32 cellular contexts compared by ENCODE assay signal in genomic region chr19:38457690-38458405, GRCh38. TPM values are rescaled to one million over a fixed set of nuclear protein-coding genes. Genes with fewer than 3 reads are reported as not detected.
"Had no signal": no experiment of that assay in that cellular context is flagged by ENCODE, and none has a peak within 500 bp of the region (broad histone marks: within the 10 kb centered on the region; RNA-seq: fewer than 3 reads in every experiment).

No MANE protein-coding gene starts in this region.

- H3K27ac ChIP-seq: left lung, lower lobe of right lung, neural progenitor cell, neutrophil, parathyroid adenoma, right atrium auricular region, right lobe of liver, skin epidermis, tibial nerve, vagina had no signal

- H3K36me3 ChIP-seq: left lung, lower lobe of right lung, neural progenitor cell, neutrophil, right atrium auricular region, right lobe of liver, tibial nerve, vagina had no signal

- H3K4me3 Mint-ChIP-seq: immature natural killer cell; naive B cell; natural killer cell; nephron progenitor cell; neural progenitor cell; stimulated activated effector memory CD8-positive, alpha-beta T cell treated with anti-CD3 and anti-CD28 coated beads, Interleukin-12 subunit alpha, Interleukin-12 subunit beta, amount 100 ng/mL, for 72 hours; stimulated activated naive CD8-positive, alpha-beta T cell treated with anti-CD3 and anti-CD28 coated beads, Interleukin-15, amount 100 ng/mL, for 72 hours; type B pancreatic cell had no signal

- H3K9me3 Mint-ChIP-seq: immature natural killer cell; natural killer cell; nephron progenitor cell; stimulated activated effector memory CD8-positive, alpha-beta T cell treated with anti-CD3 and anti-CD28 coated beads, Interleukin-12 subunit alpha, Interleukin-12 subunit beta, amount 100 ng/mL, for 72 hours; stimulated activated naive CD8-positive, alpha-beta T cell treated with anti-CD3 and anti-CD28 coated beads, Interleukin-15, amount 100 ng/mL, for 72 hours; type B pancreatic cell had no signal

- ATAC-seq: left colon; left lung; lower lobe of right lung; natural killer cell; right lobe of liver; stimulated activated effector memory CD8-positive, alpha-beta T cell treated with anti-CD3 and anti-CD28 coated beads, Interleukin-12 subunit alpha, Interleukin-12 subunit beta, amount 100 ng/mL, for 72 hours; stimulated activated naive CD8-positive, alpha-beta T cell treated with anti-CD3 and anti-CD28 coated beads, Interleukin-15, amount 100 ng/mL, for 72 hours had no signal

- H3K4me3 ChIP-seq: left lung, lower lobe of right lung, neural progenitor cell, right atrium auricular region, right lobe of liver, skin epidermis, tibial nerve, vagina had no signal

- H3K4me1 ChIP-seq: left lung, lower lobe of right lung, neural progenitor cell, parathyroid adenoma, right atrium auricular region, right lobe of liver, tibial nerve, vagina had no signal

- H3K9me3 ChIP-seq: left lung, lower lobe of right lung, neutrophil, right atrium auricular region, right lobe of liver, tibial nerve, vagina had no signal

- H3K27me3 ChIP-seq: neural progenitor cell, neutrophil, right atrium auricular region, right lobe of liver, tibial nerve, vagina had no signal

- H3K4me1 Mint-ChIP-seq: immature natural killer cell, neural progenitor cell had no signal

- H3K27ac Mint-ChIP-seq: naive B cell; natural killer cell; nephron progenitor cell; neural progenitor cell; stimulated activated effector memory CD8-positive, alpha-beta T cell treated with anti-CD3 and anti-CD28 coated beads, Interleukin-12 subunit alpha, Interleukin-12 subunit beta, amount 100 ng/mL, for 72 hours; type B pancreatic cell had no signal

- H3K27me3 Mint-ChIP-seq: stimulated activated naive CD8-positive, alpha-beta T cell treated with anti-CD3 and anti-CD28 coated beads, Interleukin-15, amount 100 ng/mL, for 72 hours had no signal

- DNase-seq: hypothalamus; immature natural killer cell; kidney; left colon; left lung; lower lobe of right lung; mammary epithelial cell; mesenchymal stem cell; naive B cell; natural killer cell; nephron progenitor cell; occipital lobe; right lobe of liver; stimulated activated CD4-positive, alpha-beta T cell treated with anti-CD3 and anti-CD28 coated beads, Interleukin-12 subunit alpha, Interleukin-12 subunit beta, amount 100 ng/mL, for 4 hours; stimulated activated CD4-positive, alpha-beta T cell treated with anti-CD3 and anti-CD28 coated beads, Interleukin-15, amount 100 ng/mL, for 24 hours; stimulated activated CD4-positive, alpha-beta T cell treated with anti-CD3 and anti-CD28 coated beads, Interleukin-2, amount 100 ng/mL, for 24 hours; stimulated activated CD4-positive, alpha-beta T cell treated with anti-CD3 and anti-CD28 coated beads, Interleukin-4, amount 100 ng/mL, for 24 hours; stimulated activated naive CD4-positive, alpha-beta T cell treated with Interleukin-2 at 50 U/mL for 16 hours; stimulated activated naive CD8-positive, alpha-beta T cell treated with anti-CD3 and anti-CD28 coated beads, Interleukin-15, amount 100 ng/mL, for 72 hours; substantia nigra had no signal

- H3K36me3 Mint-ChIP-seq: immature natural killer cell, naive B cell, natural killer cell, neural progenitor cell, type B pancreatic cell had no signal

RNA-seq across cellular contexts. Expression of gene RASGRP4, which starts 31.8 kb away (rescaled TPM):
- total RNA-seq: mammary epithelial cell, osteocyte, pulmonary artery endothelial cell, renal cortical epithelial cell had no signal
- polyA plus RNA-seq: mammary epithelial cell had no signal
